Comparison of ENCODE assay signal across 14 cellular contexts in genomic region chr1:212701910-212702309, GRCh38. TPM values are rescaled to one million over a fixed set of nuclear protein-coding genes. Genes with fewer than 3 reads are reported as not detected.
A peak's percentile ranks its signal among the peaks of the same experiment; 100 is the strongest.
DNase-seq lines count a peak whose midpoint lies in the region; ATAC-seq, FAIRE-seq and TF ChIP-seq lines count a peak whose summit lies in the region.
"Had no signal": no experiment of that assay in that cellular context is flagged by ENCODE, and none has a peak within 500 bp of the region (broad histone marks: within the 10 kb centered on the region; RNA-seq: fewer than 3 reads in every experiment).

No MANE protein-coding gene starts in this region.

- WGBS in HepG2 (ENCODE audit: low lambda C conversion rate), result 0% methylated on average over 1 of the region's 1 CpG

- intact Hi-C loops in colonic mucosa (cut with DNase I), result no loop called here
- intact Hi-C loops in HepG2 (cut with micrococcal nuclease; ENCODE audit: unreplicated experiment), result no loop called here

- H3K4me2 ChIP-seq in HepG2 (ENCODE audit: low read depth, low read length), result no peak overlapping the region

- H3K27ac ChIP-seq in colonic mucosa (no peak overlapping the region), HepG2 (ENCODE audit: extremely low read length, insufficient read depth, low read length) (no peak overlapping the region)

- no peak overlapping the region for H3K27ac Mint-ChIP-seq in stimulated activated naive CD8-positive, alpha-beta T cell treated with anti-CD3 and anti-CD28 coated beads, Interleukin-15, Interleukin-2, amounts not matched to agents 100 ng/mL and 50 ng/mL, for 24 hours
- peak overlapping the region; percentile 27 for H3K27ac Mint-ChIP-seq in T-helper 17 cell
- H3K27ac Mint-ChIP-seq: mesothelial cell of epicardium had no signal

- peaks cover 12% of the 10 kb centered on the region for H3K36me3 Mint-ChIP-seq in stimulated activated naive CD8-positive, alpha-beta T cell treated with anti-CD3 and anti-CD28 coated beads, Interleukin-15, Interleukin-2, amounts not matched to agents 100 ng/mL and 50 ng/mL, for 24 hours (ENCODE audit: low read depth)
- H3K36me3 Mint-ChIP-seq in T-helper 17 cell (ENCODE audit: low read depth), result no peaks in the 10 kb centered on the region
- H3K36me3 Mint-ChIP-seq: mesothelial cell of epicardium had no signal

- no peak for FAIRE-seq in HepG2 (lab: Jason Lieb, UNC)

- POLR2A ChIA-PET in HepG2 (lab: Yijun Ruan, JAX), result interaction anchor here (0.8 kb wide), 1 partner anchor 89 kb away, joined by 3 read pairs; the partner anchor contains the start of gene NSL1

- peak overlapping the region; percentile 85 for H3K4me3 Mint-ChIP-seq in stimulated activated naive CD8-positive, alpha-beta T cell treated with anti-CD3 and anti-CD28 coated beads, Interleukin-15, Interleukin-2, amounts not matched to agents 100 ng/mL and 50 ng/mL, for 24 hours
- peak overlapping the region; percentile 88 for H3K4me3 Mint-ChIP-seq in T-helper 17 cell

- TF ChIP-seq POLR2A in HepG2 (IDR thresholded peaks at IDR 0.05; ENCODE audit: insufficient read depth in 1 of 2, low read depth in 2 of 2, low read length in 2 of 2), result no peak

- TF ChIP-seq CTCF in colonic mucosa (IDR thresholded peaks at IDR 0.05) (no peak), HepG2 (CRISPR knock-in tag; IDR thresholded peaks at IDR 0.05) (no peak)

- H3K36me3 ChIP-seq in colonic mucosa (no peaks in the 10 kb centered on the region), HepG2 (replicated peaks in 1 of 2; ENCODE audit: control insufficient read depth in 1 of 2, insufficient read depth in 2 of 2, low read length in 2 of 2) (no peaks in the 10 kb centered on the region)

- in situ Hi-C loops in HepG2 (cut with HindIII; ENCODE audit: extremely low pct_ligation_motif_present, low pct_unique_long_range_greater_than_20kb), result no loop called here

- ATAC-seq in stimulated activated naive CD8-positive, alpha-beta T cell treated with anti-CD3 and anti-CD28 coated beads, Interleukin-15, Interleukin-2, amounts not matched to agents 100 U/mL and 50 U/mL, for 24 hours, result no peak
- ATAC-seq in T-helper 17 cell, result no peak
- no peak for ATAC-seq in HepG2
- no peak for ATAC-seq in HG03280 (IDR thresholded peaks at IDR 0.05; ENCODE audit: unreplicated experiment)
- no peak for ATAC-seq in GM21367 (IDR thresholded peaks at IDR 0.05; ENCODE audit: unreplicated experiment)

- peaks cover 4% of the 10 kb centered on the region for H3K27me3 Mint-ChIP-seq in stimulated activated naive CD8-positive, alpha-beta T cell treated with anti-CD3 and anti-CD28 coated beads, Interleukin-15, Interleukin-2, amounts not matched to agents 100 ng/mL and 50 ng/mL, for 24 hours
- H3K27me3 Mint-ChIP-seq in T-helper 17 cell, result no peaks in the 10 kb centered on the region

- no peaks in the 10 kb centered on the region for H3K79me2 ChIP-seq in HepG2 (ENCODE audit: insufficient read depth, low read length)

- no peaks in the 10 kb centered on the region for H4K20me1 ChIP-seq in HepG2 (ENCODE audit: insufficient read depth, low read length)

- CTCF ChIA-PET in HepG2 (lab: Yijun Ruan, JAX; ENCODE audit: low intra/inter-chr PET ratio, low total read pairs), result no interaction called here

- no peak overlapping the region for H3K9ac ChIP-seq in colonic mucosa (ENCODE audit: low read depth in 2 of 2, low read length in 2 of 2)
- H3K9ac ChIP-seq in HepG2 (ENCODE audit: insufficient read depth, low read depth, low read length), result no peak overlapping the region

- TF ChIP-seq RAD21 in HepG2 (CRISPR knock-in tag; IDR thresholded peaks at IDR 0.05), result no peak

- BruUV-seq in HepG2 (replicated peaks; lab: Mats Ljungman, UMichigan), result no TSS peak

- DNase-seq in stimulated activated naive CD8-positive, alpha-beta T cell treated with anti-CD3 and anti-CD28 coated beads, Interleukin-15, Interleukin-2, amounts not matched to agents 100 U/mL and 50 U/mL, for 24 hours, result no peak
- DNase-seq in T-helper 17 cell (no peak), colonic mucosa (peak; percentile 37), NCI-H2029 (lab: John Stamatoyannopoulos, UW) (no peak), HepG2 (ENCODE audit: low spot score) (no peak)
- DNase-seq: central memory CD4-positive, alpha-beta T cell; NCI-H1092 treated with DMSO at 0.1 percent for 48 hours; NCI-H2107; SIG-M5 had no signal

- peaks cover 11% of the 10 kb centered on the region for H3K4me1 ChIP-seq in colonic mucosa
- peaks cover 31% of the 10 kb centered on the region for H3K4me1 ChIP-seq in HepG2 (ENCODE audit: insufficient read depth, low read length)

- H3K27me3 ChIP-seq in colonic mucosa (peaks cover 50% of the 10 kb centered on the region), HepG2 (ENCODE audit: control insufficient read depth in 1 of 2, insufficient read depth in 2 of 2, low read length in 2 of 2) (peaks cover 8 to 55% of the 10 kb centered on the region in 2 experiments)

- no peak overlapping the region for H2AFZ ChIP-seq in HepG2 (ENCODE audit: low read length)

- H3K9me3 Mint-ChIP-seq in stimulated activated naive CD8-positive, alpha-beta T cell treated with anti-CD3 and anti-CD28 coated beads, Interleukin-15, Interleukin-2, amounts not matched to agents 100 ng/mL and 50 ng/mL, for 24 hours, result no peaks in the 10 kb centered on the region
- H3K9me3 Mint-ChIP-seq: mesothelial cell of epicardium; T-helper 2 cell treated with Interferon-gamma antibody and Interleukin-4, amounts not matched to agents 5 μg/mL and 100 μg/mL, for 36 hours had no signal

- H3K9me3 ChIP-seq in T-helper 17 cell (ENCODE audit: control insufficient read depth, low read length, poor library complexity, severe bottlenecking) (no peaks in the 10 kb centered on the region), colonic mucosa (no peaks in the 10 kb centered on the region), HepG2 (ENCODE audit: low read length) (no peaks in the 10 kb centered on the region)

- TF ChIP-seq EP300 in HepG2 (IDR thresholded peaks at IDR 0.05; ENCODE audit: low read depth in 2 of 2, low read length in 2 of 2) (no peak), HepG2 (CRISPR knock-in tag; IDR thresholded peaks at IDR 0.05; ENCODE audit: borderline replicate concordance) (no peak)

- H3K4me3 ChIP-seq in colonic mucosa, result no peak overlapping the region
- H3K4me3 ChIP-seq in HepG2 (replicated peaks in 1 of 3; ENCODE audit: insufficient read depth in 1 of 3, low read depth in 2 of 3, low read length in 3 of 3), result no peak overlapping the region

- H3K4me1 Mint-ChIP-seq in stimulated activated naive CD8-positive, alpha-beta T cell treated with anti-CD3 and anti-CD28 coated beads, Interleukin-15, Interleukin-2, amounts not matched to agents 100 ng/mL and 50 ng/mL, for 24 hours (ENCODE audit: low read depth), result peaks cover 70% of the 10 kb centered on the region
- H3K4me1 Mint-ChIP-seq in T-helper 17 cell, result peaks cover 40% of the 10 kb centered on the region

TF ChIP-seq in HepG2, 621 proteins besides CTCF, POLR2A, EP300 and RAD21 (continues in another document):
- no peak for TF ChIP-seq ZNF670 (CRISPR knock-in tag; IDR thresholded peaks at IDR 0.05; ENCODE audit: borderline replicate concordance)
- TF ChIP-seq MATR3 (CRISPR knock-in tag; IDR thresholded peaks at IDR 0.05), result no peak
- TF ChIP-seq KDM4B (CRISPR knock-in tag; IDR thresholded peaks at IDR 0.05), result no peak
- no peak for TF ChIP-seq ZFP1 (CRISPR knock-in tag; IDR thresholded peaks at IDR 0.05)
- no peak for TF ChIP-seq MXI1 (IDR thresholded peaks at IDR 0.05; ENCODE audit: borderline replicate concordance, low read depth, low read length)

RNA-seq across cellular contexts. Expression of gene BATF3, which starts 2.3 kb away (rescaled TPM):
- total RNA-seq in T-helper 17 cell (under 1 TPM; 0.20 to 0.34 TPM), colonic mucosa (under 1 TPM; 0.74 to 0.88 TPM), HepG2 (2016; rRNA removed; fragmentation: Illumina TruSeq; extraction: Trizol) (not detected in 2 replicates)
- total RNA-seq in HepG2 (2016; cell fraction: cytosol; rRNA removed; fragmentation: Illumina TruSeq; extraction: Trizol; ENCODE audit: low read depth), result not detected in 2 replicates
- not detected in 2 replicates for total RNA-seq in HepG2 (2016; cell fraction: insoluble cytoplasmic fraction; rRNA removed; fragmentation: Illumina TruSeq; extraction: Trizol)
- not detected in 2 replicates for total RNA-seq in HepG2 (2016; cell fraction: membrane; rRNA removed; fragmentation: Illumina TruSeq; extraction: Trizol)
- total RNA-seq in HepG2 (2016; cell fraction: nucleus; rRNA removed; fragmentation: Illumina TruSeq; extraction: Trizol), result not detected in 2 replicates
- polyA plus RNA-seq in HepG2 (2011; rRNA removed), result 0.13 and 0.40 TPM in 2 replicates
- polyA plus RNA-seq in HepG2 (2011; cell fraction: cytosol; rRNA removed), result 0.23 and 0.35 TPM in 2 replicates
- polyA plus RNA-seq in HepG2 (2011; cell fraction: nucleus; rRNA removed), result 0.10 TPM in 1 of 2 replicates, not detected in the other
- polyA plus RNA-seq in HepG2 (2012), result 0.47 TPM in 1 of 2 replicates, not detected in the other
- 0.18 and 0.19 TPM in 2 replicates for polyA plus RNA-seq in HepG2 (2016; cell fraction: cytosol; fragmentation: Illumina TruSeq; extraction: Trizol; ENCODE audit: low read depth)
- polyA plus RNA-seq in HepG2 (2016; cell fraction: insoluble cytoplasmic fraction; fragmentation: Illumina TruSeq; extraction: Trizol; ENCODE audit: low read depth), result not detected in 2 replicates
- 0.34 TPM in 1 of 2 replicates, not detected in the other for polyA plus RNA-seq in HepG2 (2016; cell fraction: membrane; fragmentation: Illumina TruSeq; extraction: Trizol; ENCODE audit: low read depth)
- polyA plus RNA-seq in HepG2 (2016; cell fraction: nucleus; fragmentation: Illumina TruSeq; extraction: Trizol; ENCODE audit: insufficient read depth, low read depth), result not detected in 2 replicates
- 0.26 TPM in 1 of 2 replicates, not detected in the other for polyA minus RNA-seq in HepG2 (2011; rRNA and poly(A)+ RNA removed; ENCODE audit: low replicate concordance)
- not detected in 2 replicates for polyA minus RNA-seq in HepG2 (2011; cell fraction: cytosol; rRNA and poly(A)+ RNA removed)
- polyA minus RNA-seq in HepG2 (2011; cell fraction: nucleus; rRNA and poly(A)+ RNA removed), result not detected in 2 replicates
